14 cellular contexts compared by ENCODE assay signal in the genomic region with DNA sequence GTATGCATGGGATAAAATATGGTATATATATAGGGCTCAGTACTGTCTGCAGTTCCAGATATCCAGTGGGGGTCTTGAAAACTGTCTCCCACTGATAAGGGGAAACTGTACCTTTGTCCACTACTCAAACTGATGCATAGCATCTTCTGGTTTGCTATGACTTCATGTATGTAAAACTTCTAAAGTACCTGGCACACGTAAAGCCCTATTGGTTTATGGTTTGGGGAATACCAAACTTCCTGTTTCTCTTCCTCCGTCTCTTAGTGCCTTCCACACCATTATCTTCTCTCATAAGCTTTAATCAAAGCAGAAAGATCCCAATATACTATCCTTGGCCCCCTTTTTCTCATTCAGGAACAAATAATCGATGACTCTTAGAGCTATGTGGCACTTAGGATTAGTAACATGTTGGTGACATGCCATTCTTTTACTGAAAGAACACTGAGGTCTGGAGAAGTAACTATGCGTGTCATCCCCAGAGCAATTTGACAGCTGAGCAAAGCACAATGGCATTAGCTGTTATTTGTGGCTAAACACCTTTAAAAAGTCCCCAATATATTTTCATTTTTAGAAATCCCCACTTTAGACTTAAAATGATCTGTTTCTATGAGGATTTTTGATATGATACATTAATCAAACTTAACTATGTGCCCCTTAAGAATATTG. TPM values are rescaled to one million over a fixed set of nuclear protein-coding genes. Genes with fewer than 3 reads are reported as not detected.
A peak's percentile ranks its signal among the peaks of the same experiment; 100 is the strongest.
DNase-seq lines count a peak whose midpoint lies in the region; ATAC-seq, FAIRE-seq and TF ChIP-seq lines count a peak whose summit lies in the region.
"Not testable (repeated sequence)": the region's sequence is repeated elsewhere in the genome, so short reads cannot be mapped to it uniquely, and the experiment has no call there.
"Had no signal": no experiment of that assay in that cellular context is flagged by ENCODE, and none has a peak within 500 bp of the region (broad histone marks: within the 10 kb centered on the region; RNA-seq: fewer than 3 reads in every experiment).

No MANE protein-coding gene starts in this region.

- H3K4me3 ChIP-seq in GM12878 = peak overlapping the region; percentile 17; the same call in 1 of the 2 replicates

- H3K4me1 ChIP-seq in GM12878 (ENCODE audit: control insufficient read depth, insufficient read depth, low read length) = not testable (repeated sequence)

- not testable (repeated sequence) for DNase-seq in GM12878 (ENCODE audit: low read depth, low spot score)

- TF ChIP-seq EP300 in GM12878 (IDR thresholded peaks at IDR 0.05; ENCODE audit: borderline replicate concordance in 1 of 2, control insufficient read depth in 1 of 2, low read depth in 2 of 2, low read length in 2 of 2) = not testable (repeated sequence)

- in situ Hi-C loops in GM12878 (cut with MboI) = loop anchor here (25.0 kb wide), 1 partner anchor 1086 kb away; no protein-coding TSS in a partner anchor

- not testable (repeated sequence) for BruUV-seq in GM12878 (replicated peaks; lab: Mats Ljungman, UMichigan)

- TF ChIP-seq RAD21 in GM12878 (IDR thresholded peaks at IDR 0.05; ENCODE audit: insufficient read depth, low read depth, low read length) = not testable (repeated sequence)

- not testable (repeated sequence) for H3K36me3 ChIP-seq in GM12878 (ENCODE audit: control insufficient read depth in 2 of 2, insufficient read depth in 2 of 2, low read length in 1 of 2)

- ATAC-seq in GM18502 (IDR thresholded peaks at IDR 0.05; ENCODE audit: poor library complexity, unreplicated experiment) (peak; percentile 62), GM18909 (IDR thresholded peaks at IDR 0.05; ENCODE audit: poor library complexity, unreplicated experiment) (peak; percentile 68), GM19463 (IDR thresholded peaks at IDR 0.05; ENCODE audit: unreplicated experiment) (peak; percentile 48), GM21717 (IDR thresholded peaks at IDR 0.05; ENCODE audit: unreplicated experiment) (peak; percentile 62), HG02852 (IDR thresholded peaks at IDR 0.05; ENCODE audit: unreplicated experiment) (peak; percentile 59), HG03095 (IDR thresholded peaks at IDR 0.05; ENCODE audit: unreplicated experiment) (peak; percentile 43), HG03442 (IDR thresholded peaks at IDR 0.05; ENCODE audit: unreplicated experiment) (peak; percentile 57), GM12878 (peak; percentile 51)

- TF ChIP-seq POLR2A in GM12878 (IDR thresholded peaks at IDR 0.05; ENCODE audit: low read depth, low read length) = not testable (repeated sequence)

- RAD21 ChIA-PET in GM12878 (lab: Charles Lee; ENCODE audit: unreplicated experiment) = not testable (repeated sequence)

- peak overlapping the region; percentile 89 for H3K27ac ChIP-seq in GM12878 (ENCODE audit: control insufficient read depth, insufficient read depth)

- not testable (repeated sequence) for H3K27me3 ChIP-seq in GM12878 (replicated peaks in 1 of 2; ENCODE audit: control insufficient read depth in 2 of 2, insufficient read depth in 2 of 2, low read length in 1 of 2)

- CTCF ChIA-PET in GM12878 (lab: Yijun Ruan, JAX) = not testable (repeated sequence)

- SMC1A ChIA-PET in GM12878 (lab: Charles Lee; ENCODE audit: uncharacterized antibody, unreplicated experiment) = interaction anchor here (0.6 kb wide), 1 partner anchor 41 kb away, joined by 3 read pairs; no protein-coding TSS in a partner anchor

- FAIRE-seq in GM12878 (lab: Jason Lieb, UNC) = peak; percentile 76

- not testable (repeated sequence) for H3K9me3 ChIP-seq in GM12878 (replicated peaks; ENCODE audit: control insufficient read depth, insufficient read depth, low read length)

- H3K79me2 ChIP-seq in GM12878 (ENCODE audit: control insufficient read depth, insufficient read depth, low read length) = not testable (repeated sequence)

- not testable (repeated sequence) for H2AFZ ChIP-seq in GM12878 (ENCODE audit: control insufficient read depth, low read depth, low read length)

- POLR2A ChIA-PET in GM12878 (lab: Charles Lee) = interaction anchor here (0.5 kb wide), 1 partner anchor 374 kb away, joined by 3 read pairs; no protein-coding TSS in a partner anchor

- intact Hi-C loops in GM12878 (cut with micrococcal nuclease; ENCODE audit: unreplicated experiment) = not testable (repeated sequence)

- H3K4me2 ChIP-seq in GM12878 (ENCODE audit: control insufficient read depth, insufficient read depth) = 0 out of 2 replicates have a peak overlapping the region, but pooled peaks have one; percentile 25

- H3K9ac ChIP-seq in GM12878 (ENCODE audit: control insufficient read depth, insufficient read depth, low read length) = peak overlapping the region; percentile 59; the same call in 1 of the 2 replicates

- not testable (repeated sequence) for H4K20me1 ChIP-seq in GM12878 (ENCODE audit: control insufficient read depth, insufficient read depth)

- WGBS in GM12878 (ENCODE audit: insufficient coverage, insufficient replicate concordance, low lambda C conversion rate, missing lambda C conversion rate) = no CpG with 5 or more reads among the region's 4 CpGs

- TF ChIP-seq CTCF in GM12878 (IDR thresholded peaks at IDR 0.05 in 2 of 3, conservative IDR thresholded peaks at IDR 0.05 in 1 of 3; ENCODE audit: control insufficient read depth in 2 of 3, extremely low read depth in 1 of 3, insufficient read depth in 1 of 3, low read depth in 3 of 3, low read length in 3 of 3) = not testable (repeated sequence)

RNA-seq across cellular contexts. Expression of gene OR2T2, which starts 3.1 kb away (rescaled TPM):
- 307 and 335 TPM in 2 replicates for total RNA-seq in GM12878 (2013; cell fraction: nucleolus; rRNA removed)
- total RNA-seq in GM12878 (2014; rRNA removed) = 6.3 and 8.8 TPM in 2 replicates
- 6.7 and 7.0 TPM in 2 replicates for total RNA-seq in GM12878 (2014; rRNA removed; fragmentation: Illumina TruSeq; extraction: Trizol)
- 3.8 and 4.4 TPM in 2 replicates for total RNA-seq in GM12878 (2021)
- polyA plus RNA-seq in GM12878 (2011; ENCODE audit: low read depth) = 0.46 TPM
- polyA plus RNA-seq in GM12878 (2011; rRNA removed) = 5.0 TPM in 2 replicates
- 1.3 and 1.6 TPM in 2 replicates for polyA plus RNA-seq in GM12878 (2011; cell fraction: cytosol; rRNA removed)
- polyA plus RNA-seq in GM12878 (2011; cell fraction: nucleus; rRNA removed) = 63.2 and 67.8 TPM in 2 replicates
- polyA plus RNA-seq in GM12878 (2012) = 0.17 and 0.51 TPM in 2 replicates
- 0.57 and 0.60 TPM in 2 replicates for polyA plus RNA-seq in GM12878 (2014; fragmentation: Illumina TruSeq; extraction: Trizol)
- polyA plus RNA-seq in GM12878 (2014; fragmentation: Nextera tagmentation; extraction: Ambion mirVana) = under 1 TPM; 0.07 to 0.18 TPM
- polyA plus RNA-seq in GM12878 (2014; rRNA removed) = 0.68 and 0.79 TPM in 2 replicates
- polyA plus RNA-seq in GM12878 (2016; fragmentation: Nextera tagmentation; extraction: Ambion mirVana) = 1 to 10 TPM in 1 of 2 experiments, under 1 TPM in 1; 0.86 to 1.5 TPM
- 263 and 402 TPM in 2 replicates for polyA minus RNA-seq in GM12878 (2011; rRNA and poly(A)+ RNA removed)
- polyA minus RNA-seq in GM12878 (2011; cell fraction: cytosol; rRNA and poly(A)+ RNA removed) = 5.7 and 10.1 TPM in 2 replicates
- polyA minus RNA-seq in GM12878 (2011; cell fraction: nucleus; rRNA and poly(A)+ RNA removed) = 469 and 721 TPM in 2 replicates
- total RNA-seq: A673; activated T-cell treated with anti-CD3 and anti-CD28 coated beads, Interleukin-2, amount 50 U/mL, for 4 hours; cardiac muscle cell; H7; lung microvascular endothelial cell; NCI-H460 had no signal
- polyA plus RNA-seq: cardiac muscle cell had no signal

RNA-seq across cellular contexts. Expression of gene OR2T3, which starts 24.6 kb away (rescaled TPM):
- 260 and 290 TPM in 2 replicates for total RNA-seq in GM12878 (2013; cell fraction: nucleolus; rRNA removed)
- total RNA-seq in GM12878 (2014; rRNA removed) (6.1 and 7.5 TPM in 2 replicates), GM12878 (2014; rRNA removed; fragmentation: Illumina TruSeq; extraction: Trizol) (8.5 and 10.1 TPM in 2 replicates), GM12878 (2021) (9.2 and 11.2 TPM in 2 replicates)
- 6.3 TPM for polyA plus RNA-seq in GM12878 (2011; ENCODE audit: low read depth)
- polyA plus RNA-seq in GM12878 (2011; rRNA removed) (11.0 and 23.3 TPM in 2 replicates), GM12878 (2014; fragmentation: Illumina TruSeq; extraction: Trizol) (6.4 and 8.3 TPM in 2 replicates), GM12878 (2014; fragmentation: Nextera tagmentation; extraction: Ambion mirVana) (1 to 10 TPM; 2.0 to 2.3 TPM), GM12878 (2014; rRNA removed) (5.4 and 9.2 TPM in 2 replicates), GM12878 (2016; fragmentation: Nextera tagmentation; extraction: Ambion mirVana) (1 to 10 TPM; 4.1 to 4.5 TPM)
- polyA plus RNA-seq in GM12878 (2011; cell fraction: cytosol; rRNA removed) = 39.1 and 40.5 TPM in 2 replicates
- 85.5 and 89.6 TPM in 2 replicates for polyA plus RNA-seq in GM12878 (2011; cell fraction: nucleus; rRNA removed)
- 1.6 and 5.9 TPM in 2 replicates for polyA plus RNA-seq in GM12878 (2012)
- 388 and 567 TPM in 2 replicates for polyA minus RNA-seq in GM12878 (2011; rRNA and poly(A)+ RNA removed)
- polyA minus RNA-seq in GM12878 (2011; cell fraction: cytosol; rRNA and poly(A)+ RNA removed) = 19.0 and 19.1 TPM in 2 replicates
- polyA minus RNA-seq in GM12878 (2011; cell fraction: nucleus; rRNA and poly(A)+ RNA removed) = 627 and 1,194 TPM in 2 replicates
- total RNA-seq: A673; activated T-cell treated with anti-CD3 and anti-CD28 coated beads, Interleukin-2, amount 50 U/mL, for 4 hours; cardiac muscle cell; H7; lung microvascular endothelial cell; NCI-H460 had no signal
- polyA plus RNA-seq: cardiac muscle cell had no signal

RNA-seq across cellular contexts. Expression of gene OR2T5, which starts 39.8 kb away (rescaled TPM):
- total RNA-seq in GM12878 (2013; cell fraction: nucleolus; rRNA removed) = 57.1 and 57.7 TPM in 2 replicates
- total RNA-seq in GM12878 (2014; rRNA removed) = 0.33 and 1.5 TPM in 2 replicates
- 1.2 and 1.4 TPM in 2 replicates for total RNA-seq in GM12878 (2014; rRNA removed; fragmentation: Illumina TruSeq; extraction: Trizol)
- total RNA-seq in GM12878 (2021) = 0.59 and 0.88 TPM in 2 replicates
- not detected for polyA plus RNA-seq in GM12878 (2011; ENCODE audit: low read depth)
- 0.81 and 1.4 TPM in 2 replicates for polyA plus RNA-seq in GM12878 (2011; rRNA removed)
- polyA plus RNA-seq in GM12878 (2011; cell fraction: cytosol; rRNA removed) = 0.36 and 0.45 TPM in 2 replicates
- polyA plus RNA-seq in GM12878 (2011; cell fraction: nucleus; rRNA removed) = 3.8 and 3.9 TPM in 2 replicates
- polyA plus RNA-seq in GM12878 (2012) = 0.12 and 0.17 TPM in 2 replicates
- 0.07 and 0.63 TPM in 2 replicates for polyA plus RNA-seq in GM12878 (2014; fragmentation: Illumina TruSeq; extraction: Trizol)
- under 1 TPM; 0.08 to 0.31 TPM for polyA plus RNA-seq in GM12878 (2014; fragmentation: Nextera tagmentation; extraction: Ambion mirVana)
- 0.88 TPM in 1 of 2 replicates, not detected in the other for polyA plus RNA-seq in GM12878 (2014; rRNA removed)
- under 1 TPM in 1 of 2 experiments, not detected in 1; 0.16 TPM for polyA plus RNA-seq in GM12878 (2016; fragmentation: Nextera tagmentation; extraction: Ambion mirVana)
- polyA minus RNA-seq in GM12878 (2011; rRNA and poly(A)+ RNA removed) = 19.0 and 26.9 TPM in 2 replicates
- polyA minus RNA-seq in GM12878 (2011; cell fraction: cytosol; rRNA and poly(A)+ RNA removed) = 1.0 TPM in 1 of 2 replicates, not detected in the other
- polyA minus RNA-seq in GM12878 (2011; cell fraction: nucleus; rRNA and poly(A)+ RNA removed) = 94.4 and 137 TPM in 2 replicates
- total RNA-seq: A673; activated T-cell treated with anti-CD3 and anti-CD28 coated beads, Interleukin-2, amount 50 U/mL, for 4 hours; cardiac muscle cell; H7; lung microvascular endothelial cell; NCI-H460 had no signal
- polyA plus RNA-seq: cardiac muscle cell had no signal

RNA-seq across cellular contexts. Expression of gene OR2T1, which starts 45.7 kb away (rescaled TPM):
- not detected in 2 replicates for total RNA-seq in GM12878 (2013; cell fraction: nucleolus; rRNA removed)
- total RNA-seq in GM12878 (2014; rRNA removed) = not detected in 2 replicates
- not detected in 2 replicates for total RNA-seq in GM12878 (2014; rRNA removed; fragmentation: Illumina TruSeq; extraction: Trizol)
- total RNA-seq in GM12878 (2021) = not detected in 2 replicates
- not detected for polyA plus RNA-seq in GM12878 (2011; ENCODE audit: low read depth)
- 0.04 TPM in 1 of 2 replicates, not detected in the other for polyA plus RNA-seq in GM12878 (2011; rRNA removed)
- polyA plus RNA-seq in GM12878 (2011; cell fraction: cytosol; rRNA removed) = not detected in 2 replicates
- not detected in 2 replicates for polyA plus RNA-seq in GM12878 (2011; cell fraction: nucleus; rRNA removed)
- not detected in 2 replicates for polyA plus RNA-seq in GM12878 (2012)
- polyA plus RNA-seq in GM12878 (2014; fragmentation: Illumina TruSeq; extraction: Trizol) = not detected in 2 replicates
- polyA plus RNA-seq in GM12878 (2014; fragmentation: Nextera tagmentation; extraction: Ambion mirVana) = under 1 TPM in 1 of 2 experiments, not detected in 1; 0.02 TPM
- not detected in 2 replicates for polyA plus RNA-seq in GM12878 (2014; rRNA removed)
- polyA plus RNA-seq in GM12878 (2016; fragmentation: Nextera tagmentation; extraction: Ambion mirVana) = not detected
- 0.15 TPM in 1 of 2 replicates, not detected in the other for polyA minus RNA-seq in GM12878 (2011; rRNA and poly(A)+ RNA removed)
- not detected in 2 replicates for polyA minus RNA-seq in GM12878 (2011; cell fraction: cytosol; rRNA and poly(A)+ RNA removed)
- 0.36 TPM in 1 of 2 replicates, not detected in the other for polyA minus RNA-seq in GM12878 (2011; cell fraction: nucleus; rRNA and poly(A)+ RNA removed)
- total RNA-seq: A673; activated T-cell treated with anti-CD3 and anti-CD28 coated beads, Interleukin-2, amount 50 U/mL, for 4 hours; cardiac muscle cell; H7; lung microvascular endothelial cell; NCI-H460 had no signal
- polyA plus RNA-seq: cardiac muscle cell had no signal

RNA-seq across cellular contexts. Expression of gene OR2G6, which starts 59.3 kb away (rescaled TPM):
- 74.9 and 84.5 TPM in 2 replicates for total RNA-seq in GM12878 (2013; cell fraction: nucleolus; rRNA removed)
- 1.4 and 2.2 TPM in 2 replicates for total RNA-seq in GM12878 (2014; rRNA removed)
- 1.8 and 2.4 TPM in 2 replicates for total RNA-seq in GM12878 (2014; rRNA removed; fragmentation: Illumina TruSeq; extraction: Trizol)
- total RNA-seq in GM12878 (2021) = 0.77 and 1.1 TPM in 2 replicates
- 0.34 TPM for polyA plus RNA-seq in GM12878 (2011; ENCODE audit: low read depth)
- polyA plus RNA-seq in GM12878 (2011; rRNA removed) = 1.9 and 2.6 TPM in 2 replicates
- 1.3 and 1.5 TPM in 2 replicates for polyA plus RNA-seq in GM12878 (2011; cell fraction: cytosol; rRNA removed)
- polyA plus RNA-seq in GM12878 (2011; cell fraction: nucleus; rRNA removed) = 14.2 and 17.4 TPM in 2 replicates
- 0.17 and 0.43 TPM in 2 replicates for polyA plus RNA-seq in GM12878 (2012)
- polyA plus RNA-seq in GM12878 (2014; fragmentation: Illumina TruSeq; extraction: Trizol) = 0.41 and 0.44 TPM in 2 replicates
- polyA plus RNA-seq in GM12878 (2014; fragmentation: Nextera tagmentation; extraction: Ambion mirVana) = under 1 TPM; 0.27 to 0.50 TPM
- polyA plus RNA-seq in GM12878 (2014; rRNA removed) = 0.27 and 0.69 TPM in 2 replicates
- under 1 TPM; 0.21 to 0.74 TPM for polyA plus RNA-seq in GM12878 (2016; fragmentation: Nextera tagmentation; extraction: Ambion mirVana)
- polyA minus RNA-seq in GM12878 (2011; rRNA and poly(A)+ RNA removed) = 43.9 and 77.0 TPM in 2 replicates
- 0.67 and 0.83 TPM in 2 replicates for polyA minus RNA-seq in GM12878 (2011; cell fraction: cytosol; rRNA and poly(A)+ RNA removed)
- 25.8 and 71.7 TPM in 2 replicates for polyA minus RNA-seq in GM12878 (2011; cell fraction: nucleus; rRNA and poly(A)+ RNA removed)
- total RNA-seq: A673; activated T-cell treated with anti-CD3 and anti-CD28 coated beads, Interleukin-2, amount 50 U/mL, for 4 hours; cardiac muscle cell; H7; lung microvascular endothelial cell; NCI-H460 had no signal
- polyA plus RNA-seq: cardiac muscle cell had no signal
